26 cellular contexts compared by ENCODE assay signal in genomic region chr6:139194740-139195139, GRCh38.
"Had no signal": no experiment of that assay in that cellular context is flagged by ENCODE, and none has a peak within 500 bp of the region (broad histone marks: within the 10 kb centered on the region; RNA-seq: fewer than 3 reads in every experiment).

No MANE protein-coding gene starts in this region.

- H3K4me1 ChIP-seq: esophagus muscularis mucosa, gastroesophageal sphincter, parathyroid adenoma, stomach, tibial nerve had no signal

- DNase-seq: activated CD4-positive, alpha-beta memory T cell treated with anti-CD3 and anti-CD28 coated beads for 36 hours; activated CD4-positive, alpha-beta T cell treated with anti-CD3 and anti-CD28 coated beads for 48 hours; activated gamma-delta T cell; activated naive CD4-positive, alpha-beta T cell treated with anti-CD3 and anti-CD28 coated beads, Interleukin-2, amount 50 U/mL, for 16 hours; activated naive CD8-positive, alpha-beta T cell treated with anti-CD3 and anti-CD28 coated beads, Interleukin-2, amount 50 U/mL, for 24 hours; aorta; brain microvascular endothelial cell; central memory CD4-positive, alpha-beta T cell; dermis blood vessel endothelial cell; effector CD8-positive, alpha-beta T cell; head of caudate nucleus; hypothalamus; left ventricle myocardium superior; mucosa of descending colon; nephron progenitor cell; nucleus accumbens; small intestine; stimulated activated CD4-positive, alpha-beta T cell treated with anti-CD3 and anti-CD28 coated beads, Interleukin-15, amount 100 ng/mL, for 24 hours; stomach had no signal

- H3K36me3 ChIP-seq: brain microvascular endothelial cell, esophagus muscularis mucosa, gastroesophageal sphincter, stomach, suprapubic skin, tibial nerve had no signal

- H3K79me2 ChIP-seq: parathyroid adenoma had no signal

- H3K27me3 ChIP-seq: brain microvascular endothelial cell, esophagus muscularis mucosa, gastroesophageal sphincter, stomach, suprapubic skin, tibial nerve had no signal

- H2AFZ ChIP-seq: parathyroid adenoma had no signal

- H3K4me3 ChIP-seq: esophagus muscularis mucosa, gastroesophageal sphincter, mucosa of descending colon, stomach, suprapubic skin, tibial nerve had no signal

- H3K27ac ChIP-seq: brain microvascular endothelial cell, esophagus muscularis mucosa, gastroesophageal sphincter, parathyroid adenoma, stomach, suprapubic skin, tibial nerve had no signal

- ATAC-seq: activated naive CD8-positive, alpha-beta T cell treated with anti-CD3 and anti-CD28 coated beads, Interleukin-2, amount 50 U/mL, for 24 hours; gastroesophageal sphincter; left ventricle myocardium superior; mucosa of descending colon; sciatic nerve; stimulated activated memory B cell treated with anti-CD40 and anti-IgM and Interleukin-4, amounts not matched to agents 10 μg/mL and 1 μg/mL and 100 μg/mL, for 72 hours had no signal

- H3K9ac ChIP-seq: parathyroid adenoma had no signal

- H3K9me3 ChIP-seq: esophagus muscularis mucosa, gastroesophageal sphincter, mucosa of descending colon, stomach, suprapubic skin, tibial nerve had no signal
